In genomic region chr12:132887513-132888341, GRCh38 we compare ENCODE assay signal across 8 cellular contexts. TPM values are rescaled to one million over a fixed set of nuclear protein-coding genes. Genes with fewer than 3 reads are reported as not detected.
DNase-seq lines count a peak whose midpoint lies in the region; ATAC-seq and TF ChIP-seq lines count a peak whose summit lies in the region.

Gene CHFR (minus strand): TSS chr12:132887605. CDS start chr12:132887328, 277 bp downstream.

- peaks cover 4% of the 10 kb centered on the region for H3K27me3 Mint-ChIP-seq in activated CD8-positive, alpha-beta T cell treated with anti-CD3 and anti-CD28 coated beads, Interleukin-2, amount 10 ng/mL, durations not matched to agents 7 days and 5 days (ENCODE audit: low read depth)

- no peaks in the 10 kb centered on the region for H3K36me3 ChIP-seq in right lobe of liver

- H3K9me3 ChIP-seq in right lobe of liver, result no peaks in the 10 kb centered on the region

- intact Hi-C loops in right lobe of liver (cut with DNase I), result no loop called here

- no peaks in the 10 kb centered on the region for H3K27me3 ChIP-seq in right lobe of liver

- TF ChIP-seq CTCF in AG09319 (IDR thresholded peaks at IDR 0.05; ENCODE audit: low read depth, low read length) (no peak), right lobe of liver (IDR thresholded peaks at IDR 0.05) (no peak)

- POLR2A ChIA-PET in activated CD8-positive, alpha-beta T cell treated with anti-CD3 and anti-CD28 coated beads, Interleukin-2, amount 10 ng/mL, durations not matched to agents 7 days and 5 days (lab: Charles Lee), result interaction anchor here (0.6 to 0.9 kb wide), 3 partner anchors 17 to 59 kb away, joined by 4 to 7 read pairs (median 7); partner anchors contain the start of gene GOLGA3

- peak within 1 kb of the TSS; percentile 97 for H3K4me3 Mint-ChIP-seq in activated CD8-positive, alpha-beta T cell treated with anti-CD3 and anti-CD28 coated beads, Interleukin-2, amount 10 ng/mL, durations not matched to agents 7 days and 5 days

- H3K4me3 ChIP-seq in right lobe of liver, result peak within 1 kb of the TSS; percentile 81 to 87 (median 87)

- CTCF ChIA-PET in activated CD8-positive, alpha-beta T cell treated with anti-CD3 and anti-CD28 coated beads, Interleukin-2, amount 10 ng/mL, durations not matched to agents 7 days and 5 days (lab: Charles Lee), result interaction anchor here (2.1 kb wide), 1 partner anchor 17 kb away, joined by 11 read pairs; no protein-coding TSS in a partner anchor

- peak within 1 kb of the TSS; percentile 100 for H3K27ac Mint-ChIP-seq in activated CD8-positive, alpha-beta T cell treated with anti-CD3 and anti-CD28 coated beads, Interleukin-2, amount 10 ng/mL, durations not matched to agents 7 days and 5 days

- peak within 1 kb of the TSS; percentile 79 to 96 (median 87) for H3K27ac ChIP-seq in right lobe of liver

- peaks cover 45% of the 10 kb centered on the region for H3K36me3 Mint-ChIP-seq in activated CD8-positive, alpha-beta T cell treated with anti-CD3 and anti-CD28 coated beads, Interleukin-2, amount 10 ng/mL, durations not matched to agents 7 days and 5 days (ENCODE audit: low read depth)

- DNase-seq in AG09319 (ENCODE audit: extremely low read depth, low read depth) (peak; percentile 92), NCI-H526 treated with DMSO at 0.1 percent for 48 hours (lab: John Stamatoyannopoulos, UW) (peak; percentile 91), ecto neural progenitor cell (ENCODE audit: low spot score) (peak; percentile 99), right lobe of liver (peak; percentile 98)
- DNase-seq in activated CD8-positive, alpha-beta T cell treated with anti-CD3 and anti-CD28 coated beads, Interleukin-2, amount 10 ng/mL, durations not matched to agents 7 days and 5 days, result peak; percentile 97
- DNase-seq in stimulated activated CD4-positive, alpha-beta T cell treated with anti-CD3 and anti-CD28 coated beads, Interleukin-4, amount 100 ng/mL, for 24 hours, result peak; percentile 96

- H3K4me1 ChIP-seq in right lobe of liver, result peaks cover 0 to 3% (median 0%) of the 10 kb centered on the region in 4 donors

- peaks cover 30% of the 10 kb centered on the region for H3K4me1 Mint-ChIP-seq in activated CD8-positive, alpha-beta T cell treated with anti-CD3 and anti-CD28 coated beads, Interleukin-2, amount 10 ng/mL, durations not matched to agents 7 days and 5 days (ENCODE audit: low read depth)

- peak; percentile 97 for ATAC-seq in GM19043 (IDR thresholded peaks at IDR 0.05; ENCODE audit: low read depth, unreplicated experiment)
- peak; percentile 93 for ATAC-seq in HG03378 (IDR thresholded peaks at IDR 0.05; ENCODE audit: unreplicated experiment)
- ATAC-seq in activated CD8-positive, alpha-beta T cell treated with anti-CD3 and anti-CD28 coated beads, Interleukin-2, amount 10 ng/mL, durations not matched to agents 7 days and 5 days, result peak; percentile 99
- peak; percentile 99 to 100 (median 100) for ATAC-seq in right lobe of liver

- peak; percentile 52 for TF ChIP-seq POLR2A in right lobe of liver (IDR thresholded peaks at IDR 0.05)

- WGBS in right lobe of liver (ENCODE audit: insufficient coverage, low coverage, low lambda C conversion rate, missing lambda C conversion rate), result 4% methylated on average over 26 of the region's 83 CpGs

- H3K9me3 Mint-ChIP-seq in activated CD8-positive, alpha-beta T cell treated with anti-CD3 and anti-CD28 coated beads, Interleukin-2, amount 10 ng/mL, durations not matched to agents 7 days and 5 days (ENCODE audit: insufficient read depth), result peaks cover 14% of the 10 kb centered on the region

RNA-seq across cellular contexts. Expression of gene CHFR, which starts in this region (rescaled TPM):
- total RNA-seq in activated CD8-positive, alpha-beta T cell treated with anti-CD3 and anti-CD28 coated beads, Interleukin-2, amount 10 ng/mL, durations not matched to agents 7 days and 5 days, result 10 to 100 TPM; 88.0 to 90.6 TPM
- total RNA-seq in right lobe of liver, result 10 to 100 TPM; 11.0 to 20.4 (median 13.5) TPM

Comparison
In these comparisons a context has a peak if more than half of its experiments do, and no peak if none do; other contexts are left out.
1. Peak in every context shown above with its lines: DNase-seq, ATAC-seq, H3K4me3 ChIP-seq and H3K27ac ChIP-seq.
2. RNA of gene CHFR (total RNA-seq): 88.0 to 90.6 TPM in activated CD8-positive, alpha-beta T cell treated with anti-CD3 and anti-CD28 coated beads, Interleukin-2, amount 10 ng/mL, durations not matched to agents 7 days and 5 days; 11.0 to 20.4 TPM in right lobe of liver; every median in the first group is over 4 times any median in the second.